Comparison of ENCODE assay signal across 2 cellular contexts in genomic region chr9:29806941-29807625, GRCh38.
A peak's percentile ranks its signal among the peaks of the same experiment; 100 is the strongest.
TF ChIP-seq lines count a peak whose summit lies in the region.

No MANE protein-coding gene starts in this region.

TF ChIP-seq in H1, 55 proteins besides CTCF, POLR2A, EP300 and RAD21:
- TF ChIP-seq CHD7 (IDR thresholded peaks at IDR 0.05; ENCODE audit: insufficient replicate concordance, low read length) (peak; percentile 19), SUZ12 (IDR thresholded peaks at IDR 0.05; ENCODE audit: low read length) (no peak)

TF ChIP-seq in neural cell, 6 proteins besides CTCF, POLR2A, EP300 and RAD21:
- TF ChIP-seq MXI1 (conservative IDR thresholded peaks at IDR 0.05; ENCODE audit: poor library complexity, severe bottlenecking) (no peak), REST (IDR thresholded peaks at IDR 0.05; ENCODE audit: borderline replicate concordance) (no peak), SMC3 (conservative IDR thresholded peaks at IDR 0.05; ENCODE audit: poor library complexity) (no peak), EZH2 (IDR thresholded peaks at IDR 0.05; ENCODE audit: borderline replicate concordance, insufficient read depth, low read length, poor library complexity, severe bottlenecking) (no peak), TAF1 (IDR thresholded peaks at IDR 0.05; ENCODE audit: low read depth) (no peak), POLR2AphosphoS5 (IDR thresholded peaks at IDR 0.05) (no peak)
